Comparison of ENCODE assay signal across 2 cellular contexts in the genomic region with DNA sequence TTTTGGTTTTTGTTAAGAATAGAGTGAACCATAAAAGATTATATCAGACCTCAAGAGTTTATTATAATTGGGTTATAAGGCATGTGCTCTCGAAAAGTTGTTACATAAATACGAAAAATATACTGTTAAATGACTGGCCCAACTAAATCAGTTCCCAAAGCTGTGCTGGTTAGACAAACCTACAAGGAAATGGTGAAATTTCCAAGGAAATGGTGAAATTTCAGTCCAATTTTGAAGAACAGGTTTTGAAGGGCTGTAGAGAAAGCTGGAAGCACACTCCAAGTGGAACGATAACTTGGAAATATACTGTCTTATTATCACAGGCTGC.
A peak's percentile ranks its signal among the peaks of the same experiment; 100 is the strongest.
TF ChIP-seq lines count a peak whose summit lies in the region.

No MANE protein-coding gene starts in this region.

TF ChIP-seq in HEK293, 187 proteins besides CTCF, POLR2A, EP300 and RAD21 (continued from another document):
- TF ChIP-seq, protein P1, sequence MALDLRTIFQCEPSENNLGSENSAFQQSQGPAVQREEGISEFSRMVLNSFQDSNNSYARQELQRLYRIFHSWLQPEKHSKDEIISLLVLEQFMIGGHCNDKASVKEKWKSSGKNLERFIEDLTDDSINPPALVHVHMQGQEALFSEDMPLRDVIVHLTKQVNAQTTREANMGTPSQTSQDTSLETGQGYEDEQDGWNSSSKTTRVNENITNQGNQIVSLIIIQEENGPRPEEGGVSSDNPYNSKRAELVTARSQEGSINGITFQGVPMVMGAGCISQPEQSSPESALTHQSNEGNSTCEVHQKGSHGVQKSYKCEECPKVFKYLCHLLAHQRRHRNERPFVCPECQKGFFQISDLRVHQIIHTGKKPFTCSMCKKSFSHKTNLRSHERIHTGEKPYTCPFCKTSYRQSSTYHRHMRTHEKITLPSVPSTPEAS (tag by site-specific recombination; IDR thresholded peaks at IDR 0.05), result 0 out of 2 replicates have a peak, but pooled peaks have one; percentile 2
- TF ChIP-seq, protein P2, sequence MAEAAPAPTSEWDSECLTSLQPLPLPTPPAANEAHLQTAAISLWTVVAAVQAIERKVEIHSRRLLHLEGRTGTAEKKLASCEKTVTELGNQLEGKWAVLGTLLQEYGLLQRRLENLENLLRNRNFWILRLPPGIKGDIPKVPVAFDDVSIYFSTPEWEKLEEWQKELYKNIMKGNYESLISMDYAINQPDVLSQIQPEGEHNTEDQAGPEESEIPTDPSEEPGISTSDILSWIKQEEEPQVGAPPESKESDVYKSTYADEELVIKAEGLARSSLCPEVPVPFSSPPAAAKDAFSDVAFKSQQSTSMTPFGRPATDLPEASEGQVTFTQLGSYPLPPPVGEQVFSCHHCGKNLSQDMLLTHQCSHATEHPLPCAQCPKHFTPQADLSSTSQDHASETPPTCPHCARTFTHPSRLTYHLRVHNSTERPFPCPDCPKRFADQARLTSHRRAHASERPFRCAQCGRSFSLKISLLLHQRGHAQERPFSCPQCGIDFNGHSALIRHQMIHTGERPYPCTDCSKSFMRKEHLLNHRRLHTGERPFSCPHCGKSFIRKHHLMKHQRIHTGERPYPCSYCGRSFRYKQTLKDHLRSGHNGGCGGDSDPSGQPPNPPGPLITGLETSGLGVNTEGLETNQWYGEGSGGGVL (tag by site-specific recombination; IDR thresholded peaks at IDR 0.05), result no peak

TF ChIP-seq in HepG2, 621 proteins besides CTCF, POLR2A, EP300 and RAD21 (continued from another document and continues in another):
- TF ChIP-seq, protein P3, sequence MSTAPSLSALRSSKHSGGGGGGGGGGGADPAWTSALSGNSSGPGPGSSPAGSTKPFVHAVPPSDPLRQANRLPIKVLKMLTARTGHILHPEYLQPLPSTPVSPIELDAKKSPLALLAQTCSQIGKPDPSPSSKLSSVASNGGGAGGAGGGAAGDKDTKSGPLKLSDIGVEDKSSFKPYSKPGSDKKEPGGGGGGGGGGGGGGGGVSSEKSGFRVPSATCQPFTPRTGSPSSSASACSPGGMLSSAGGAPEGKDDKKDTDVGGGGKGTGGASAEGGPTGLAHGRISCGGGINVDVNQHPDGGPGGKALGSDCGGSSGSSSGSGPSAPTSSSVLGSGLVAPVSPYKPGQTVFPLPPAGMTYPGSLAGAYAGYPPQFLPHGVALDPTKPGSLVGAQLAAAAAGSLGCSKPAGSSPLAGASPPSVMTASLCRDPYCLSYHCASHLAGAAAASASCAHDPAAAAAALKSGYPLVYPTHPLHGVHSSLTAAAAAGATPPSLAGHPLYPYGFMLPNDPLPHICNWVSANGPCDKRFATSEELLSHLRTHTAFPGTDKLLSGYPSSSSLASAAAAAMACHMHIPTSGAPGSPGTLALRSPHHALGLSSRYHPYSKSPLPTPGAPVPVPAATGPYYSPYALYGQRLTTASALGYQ (CRISPR knock-in tag; IDR thresholded peaks at IDR 0.05), result no peak
- TF ChIP-seq MZF1 (CRISPR knock-in tag; IDR thresholded peaks at IDR 0.05; ENCODE audit: borderline replicate concordance), result no peak
- no peak for TF ChIP-seq ESRRA (CRISPR knock-in tag; IDR thresholded peaks at IDR 0.05; ENCODE audit: low read depth)
- TF ChIP-seq HES4 (CRISPR knock-in tag; IDR thresholded peaks at IDR 0.05; ENCODE audit: borderline replicate concordance), result no peak
- TF ChIP-seq RBM39 (IDR thresholded peaks at IDR 0.05; ENCODE audit: low read depth, low read length, poor library complexity, severe bottlenecking), result no peak
- TF ChIP-seq SUZ12 (IDR thresholded peaks at IDR 0.05; ENCODE audit: low read depth, low read length), result no peak
- TF ChIP-seq, protein P4, sequence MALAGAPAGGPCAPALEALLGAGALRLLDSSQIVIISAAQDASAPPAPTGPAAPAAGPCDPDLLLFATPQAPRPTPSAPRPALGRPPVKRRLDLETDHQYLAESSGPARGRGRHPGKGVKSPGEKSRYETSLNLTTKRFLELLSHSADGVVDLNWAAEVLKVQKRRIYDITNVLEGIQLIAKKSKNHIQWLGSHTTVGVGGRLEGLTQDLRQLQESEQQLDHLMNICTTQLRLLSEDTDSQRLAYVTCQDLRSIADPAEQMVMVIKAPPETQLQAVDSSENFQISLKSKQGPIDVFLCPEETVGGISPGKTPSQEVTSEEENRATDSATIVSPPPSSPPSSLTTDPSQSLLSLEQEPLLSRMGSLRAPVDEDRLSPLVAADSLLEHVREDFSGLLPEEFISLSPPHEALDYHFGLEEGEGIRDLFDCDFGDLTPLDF (CRISPR knock-in tag; IDR thresholded peaks at IDR 0.05), result no peak
- no peak for TF ChIP-seq ZNF296 (CRISPR knock-in tag; conservative IDR thresholded peaks at IDR 0.05)
- TF ChIP-seq, protein P5, sequence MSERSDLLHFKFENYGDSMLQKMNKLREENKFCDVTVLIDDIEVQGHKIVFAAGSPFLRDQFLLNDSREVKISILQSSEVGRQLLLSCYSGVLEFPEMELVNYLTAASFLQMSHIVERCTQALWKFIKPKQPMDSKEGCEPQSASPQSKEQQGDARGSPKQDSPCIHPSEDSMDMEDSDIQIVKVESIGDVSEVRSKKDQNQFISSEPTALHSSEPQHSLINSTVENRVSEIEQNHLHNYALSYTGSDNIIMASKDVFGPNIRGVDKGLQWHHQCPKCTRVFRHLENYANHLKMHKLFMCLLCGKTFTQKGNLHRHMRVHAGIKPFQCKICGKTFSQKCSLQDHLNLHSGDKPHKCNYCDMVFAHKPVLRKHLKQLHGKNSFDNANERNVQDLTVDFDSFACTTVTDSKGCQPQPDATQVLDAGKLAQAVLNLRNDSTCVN (CRISPR knock-in tag; IDR thresholded peaks at IDR 0.05; ENCODE audit: borderline replicate concordance), result no peak
- TF ChIP-seq BRCA1 (CRISPR knock-in tag; IDR thresholded peaks at IDR 0.05), result no peak
- peak; percentile 37; the same call in 1 of the 2 replicates for TF ChIP-seq ZNF510 (CRISPR knock-in tag; IDR thresholded peaks at IDR 0.05; ENCODE audit: low read depth)
- TF ChIP-seq SMARCC2 (IDR thresholded peaks at IDR 0.05), result no peak
- TF ChIP-seq, protein P6, sequence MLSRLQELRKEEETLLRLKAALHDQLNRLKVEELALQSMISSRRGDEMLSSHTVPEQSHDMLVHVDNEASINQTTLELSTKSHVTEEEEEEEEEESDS (CRISPR knock-in tag; IDR thresholded peaks at IDR 0.05; ENCODE audit: borderline replicate concordance), result no peak
- TF ChIP-seq ZNF557 (CRISPR knock-in tag; IDR thresholded peaks at IDR 0.05), result no peak
- no peak for TF ChIP-seq PAWR (CRISPR knock-in tag; IDR thresholded peaks at IDR 0.05; ENCODE audit: borderline replicate concordance)
- TF ChIP-seq CHD2 (IDR thresholded peaks at IDR 0.05; ENCODE audit: low read depth, low read length), result no peak
- TF ChIP-seq NFRKB (IDR thresholded peaks at IDR 0.05), result no peak
- TF ChIP-seq, protein P7, sequence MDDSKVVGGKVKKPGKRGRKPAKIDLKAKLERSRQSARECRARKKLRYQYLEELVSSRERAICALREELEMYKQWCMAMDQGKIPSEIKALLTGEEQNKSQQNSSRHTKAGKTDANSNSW (CRISPR knock-in tag; IDR thresholded peaks at IDR 0.05; ENCODE audit: borderline replicate concordance), result no peak
- TF ChIP-seq, protein P8, sequence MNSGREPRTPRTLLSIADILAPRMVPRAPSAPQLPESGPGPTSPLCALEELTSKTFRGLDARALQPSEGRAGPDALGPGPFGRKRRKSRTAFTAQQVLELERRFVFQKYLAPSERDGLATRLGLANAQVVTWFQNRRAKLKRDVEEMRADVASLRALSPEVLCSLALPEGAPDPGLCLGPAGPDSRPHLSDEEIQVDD (CRISPR knock-in tag; IDR thresholded peaks at IDR 0.05; ENCODE audit: borderline replicate concordance), result no peak
- no peak for TF ChIP-seq SIN3A (IDR thresholded peaks at IDR 0.05; ENCODE audit: borderline replicate concordance, low read depth, low read length)
- TF ChIP-seq CBX2 (IDR thresholded peaks at IDR 0.05; ENCODE audit: low read depth, low read length), result no peak
- no peak for TF ChIP-seq CBX2 (CRISPR knock-in tag; IDR thresholded peaks at IDR 0.05; ENCODE audit: low read depth)
- TF ChIP-seq, protein P9, sequence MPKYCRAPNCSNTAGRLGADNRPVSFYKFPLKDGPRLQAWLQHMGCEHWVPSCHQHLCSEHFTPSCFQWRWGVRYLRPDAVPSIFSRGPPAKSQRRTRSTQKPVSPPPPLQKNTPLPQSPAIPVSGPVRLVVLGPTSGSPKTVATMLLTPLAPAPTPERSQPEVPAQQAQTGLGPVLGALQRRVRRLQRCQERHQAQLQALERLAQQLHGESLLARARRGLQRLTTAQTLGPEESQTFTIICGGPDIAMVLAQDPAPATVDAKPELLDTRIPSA (CRISPR knock-in tag; IDR thresholded peaks at IDR 0.05; ENCODE audit: borderline replicate concordance), result 0 out of 2 replicates have a peak, but pooled peaks have one; percentile 26
- TF ChIP-seq, protein P10, sequence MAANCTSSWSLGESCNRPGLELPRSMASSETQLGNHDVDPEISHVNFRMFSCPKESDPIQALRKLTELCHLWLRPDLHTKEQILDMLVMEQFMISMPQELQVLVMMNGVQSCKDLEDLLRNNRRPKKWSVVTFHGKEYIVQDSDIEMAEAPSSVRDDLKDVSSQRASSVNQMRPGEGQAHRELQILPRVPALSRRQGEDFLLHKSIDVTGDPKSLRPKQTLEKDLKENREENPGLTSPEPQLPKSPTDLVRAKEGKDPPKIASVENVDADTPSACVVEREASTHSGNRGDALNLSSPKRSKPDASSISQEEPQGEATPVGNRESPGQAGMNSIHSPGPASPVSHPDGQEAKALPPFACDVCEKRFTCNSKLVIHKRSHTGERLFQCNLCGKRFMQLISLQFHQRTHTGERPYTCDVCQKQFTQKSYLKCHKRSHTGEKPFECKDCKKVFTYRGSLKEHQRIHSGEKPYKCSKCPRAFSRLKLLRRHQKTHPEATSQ (CRISPR knock-in tag; IDR thresholded peaks at IDR 0.05; ENCODE audit: borderline replicate concordance), result 0 out of 2 replicates have a peak, but pooled peaks have one; percentile 83
- TF ChIP-seq BHLHE40 (IDR thresholded peaks at IDR 0.05; ENCODE audit: low read length), result no peak
- no peak for TF ChIP-seq ZNF430 (CRISPR knock-in tag; IDR thresholded peaks at IDR 0.05)
- TF ChIP-seq ZNF737 (CRISPR knock-in tag; IDR thresholded peaks at IDR 0.05; ENCODE audit: borderline replicate concordance), result no peak
- TF ChIP-seq SOX5 (CRISPR knock-in tag; IDR thresholded peaks at IDR 0.05; ENCODE audit: borderline replicate concordance), result no peak
- no peak for TF ChIP-seq REPIN1 (CRISPR knock-in tag; IDR thresholded peaks at IDR 0.05; ENCODE audit: borderline replicate concordance, low read depth)
- TF ChIP-seq TCF7L2 (IDR thresholded peaks at IDR 0.05; ENCODE audit: low read depth, low read length), result no peak
- TF ChIP-seq, protein P11, sequence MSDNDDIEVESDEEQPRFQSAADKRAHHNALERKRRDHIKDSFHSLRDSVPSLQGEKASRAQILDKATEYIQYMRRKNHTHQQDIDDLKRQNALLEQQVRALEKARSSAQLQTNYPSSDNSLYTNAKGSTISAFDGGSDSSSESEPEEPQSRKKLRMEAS (IDR thresholded peaks at IDR 0.05), result no peak
- TF ChIP-seq, protein P12, sequence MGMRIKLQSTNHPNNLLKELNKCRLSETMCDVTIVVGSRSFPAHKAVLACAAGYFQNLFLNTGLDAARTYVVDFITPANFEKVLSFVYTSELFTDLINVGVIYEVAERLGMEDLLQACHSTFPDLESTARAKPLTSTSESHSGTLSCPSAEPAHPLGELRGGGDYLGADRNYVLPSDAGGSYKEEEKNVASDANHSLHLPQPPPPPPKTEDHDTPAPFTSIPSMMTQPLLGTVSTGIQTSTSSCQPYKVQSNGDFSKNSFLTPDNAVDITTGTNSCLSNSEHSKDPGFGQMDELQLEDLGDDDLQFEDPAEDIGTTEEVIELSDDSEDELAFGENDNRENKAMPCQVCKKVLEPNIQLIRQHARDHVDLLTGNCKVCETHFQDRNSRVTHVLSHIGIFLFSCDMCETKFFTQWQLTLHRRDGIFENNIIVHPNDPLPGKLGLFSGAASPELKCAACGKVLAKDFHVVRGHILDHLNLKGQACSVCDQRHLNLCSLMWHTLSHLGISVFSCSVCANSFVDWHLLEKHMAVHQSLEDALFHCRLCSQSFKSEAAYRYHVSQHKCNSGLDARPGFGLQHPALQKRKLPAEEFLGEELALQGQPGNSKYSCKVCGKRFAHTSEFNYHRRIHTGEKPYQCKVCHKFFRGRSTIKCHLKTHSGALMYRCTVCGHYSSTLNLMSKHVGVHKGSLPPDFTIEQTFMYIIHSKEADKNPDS (CRISPR knock-in tag; IDR thresholded peaks at IDR 0.05), result no peak
- TF ChIP-seq FOXK2 (IDR thresholded peaks at IDR 0.05), result no peak
- TF ChIP-seq, protein P13, sequence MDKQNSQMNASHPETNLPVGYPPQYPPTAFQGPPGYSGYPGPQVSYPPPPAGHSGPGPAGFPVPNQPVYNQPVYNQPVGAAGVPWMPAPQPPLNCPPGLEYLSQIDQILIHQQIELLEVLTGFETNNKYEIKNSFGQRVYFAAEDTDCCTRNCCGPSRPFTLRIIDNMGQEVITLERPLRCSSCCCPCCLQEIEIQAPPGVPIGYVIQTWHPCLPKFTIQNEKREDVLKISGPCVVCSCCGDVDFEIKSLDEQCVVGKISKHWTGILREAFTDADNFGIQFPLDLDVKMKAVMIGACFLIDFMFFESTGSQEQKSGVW (CRISPR knock-in tag; IDR thresholded peaks at IDR 0.05; ENCODE audit: borderline replicate concordance), result no peak
- TF ChIP-seq, protein P14, sequence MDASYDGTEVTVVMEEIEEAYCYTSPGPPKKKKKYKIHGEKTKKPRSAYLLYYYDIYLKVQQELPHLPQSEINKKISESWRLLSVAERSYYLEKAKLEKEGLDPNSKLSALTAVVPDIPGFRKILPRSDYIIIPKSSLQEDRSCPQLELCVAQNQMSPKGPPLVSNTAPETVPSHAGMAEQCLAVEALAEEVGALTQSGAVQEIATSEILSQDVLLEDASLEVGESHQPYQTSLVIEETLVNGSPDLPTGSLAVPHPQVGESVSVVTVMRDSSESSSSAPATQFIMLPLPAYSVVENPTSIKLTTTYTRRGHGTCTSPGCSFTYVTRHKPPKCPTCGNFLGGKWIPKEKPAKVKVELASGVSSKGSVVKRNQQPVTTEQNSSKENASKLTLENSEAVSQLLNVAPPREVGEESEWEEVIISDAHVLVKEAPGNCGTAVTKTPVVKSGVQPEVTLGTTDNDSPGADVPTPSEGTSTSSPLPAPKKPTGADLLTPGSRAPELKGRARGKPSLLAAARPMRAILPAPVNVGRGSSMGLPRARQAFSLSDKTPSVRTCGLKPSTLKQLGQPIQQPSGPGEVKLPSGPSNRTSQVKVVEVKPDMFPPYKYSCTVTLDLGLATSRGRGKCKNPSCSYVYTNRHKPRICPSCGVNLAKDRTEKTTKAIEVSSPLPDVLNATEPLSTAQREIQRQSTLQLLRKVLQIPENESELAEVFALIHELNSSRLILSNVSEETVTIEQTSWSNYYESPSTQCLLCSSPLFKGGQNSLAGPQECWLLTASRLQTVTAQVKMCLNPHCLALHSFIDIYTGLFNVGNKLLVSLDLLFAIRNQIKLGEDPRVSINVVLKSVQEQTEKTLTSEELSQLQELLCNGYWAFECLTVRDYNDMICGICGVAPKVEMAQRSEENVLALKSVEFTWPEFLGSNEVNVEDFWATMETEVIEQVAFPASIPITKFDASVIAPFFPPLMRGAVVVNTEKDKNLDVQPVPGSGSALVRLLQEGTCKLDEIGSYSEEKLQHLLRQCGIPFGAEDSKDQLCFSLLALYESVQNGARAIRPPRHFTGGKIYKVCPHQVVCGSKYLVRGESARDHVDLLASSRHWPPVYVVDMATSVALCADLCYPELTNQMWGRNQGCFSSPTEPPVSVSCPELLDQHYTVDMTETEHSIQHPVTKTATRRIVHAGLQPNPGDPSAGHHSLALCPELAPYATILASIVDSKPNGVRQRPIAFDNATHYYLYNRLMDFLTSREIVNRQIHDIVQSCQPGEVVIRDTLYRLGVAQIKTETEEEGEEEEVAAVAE (CRISPR knock-in tag; IDR thresholded peaks at IDR 0.05; ENCODE audit: borderline replicate concordance), result no peak
- TF ChIP-seq FLYWCH1 (CRISPR knock-in tag; IDR thresholded peaks at IDR 0.05), result no peak
- no peak for TF ChIP-seq PRMT3 (CRISPR knock-in tag; IDR thresholded peaks at IDR 0.05; ENCODE audit: borderline replicate concordance, low read depth)
- no peak for TF ChIP-seq SRSF9 (IDR thresholded peaks at IDR 0.05; ENCODE audit: borderline replicate concordance, insufficient read depth, low read depth, low read length, poor library complexity, severe bottlenecking)
- TF ChIP-seq ZNF34 (CRISPR knock-in tag; IDR thresholded peaks at IDR 0.05; ENCODE audit: borderline replicate concordance), result no peak
- TF ChIP-seq PHB2 (IDR thresholded peaks at IDR 0.05; ENCODE audit: partially characterized antibody), result no peak
